Comparison of ENCODE assay signal across 1 cellular context in genomic region chr10:33193057-33193866, GRCh38.
TF ChIP-seq lines count a peak whose summit lies in the region.

No MANE protein-coding gene starts in this region.

TF ChIP-seq in HEK293, 187 proteins besides CTCF, POLR2A, EP300 and RAD21 (continued from another document):
- TF ChIP-seq ZNF791 (tag by site-specific recombination; IDR thresholded peaks at IDR 0.05) (no peak), IKZF3 (tag by site-specific recombination; IDR thresholded peaks at IDR 0.05) (peak; percentile 93), SP7 (tag by site-specific recombination; IDR thresholded peaks at IDR 0.05) (no peak; the same call in 1 of the 2 replicates), ZEB2 (tag by site-specific recombination; IDR thresholded peaks at IDR 0.05) (no peak), ZNF843 (tag by site-specific recombination; IDR thresholded peaks at IDR 0.05) (peak; percentile 35; the same call in 1 of the 2 replicates), ZNF211 (tag by site-specific recombination; IDR thresholded peaks at IDR 0.05; ENCODE audit: low read depth) (no peak), KLF8 (tag by site-specific recombination; IDR thresholded peaks at IDR 0.05) (0 out of 2 replicates have a peak, but pooled peaks have one; percentile 12), ZSCAN18 (tag by site-specific recombination; IDR thresholded peaks at IDR 0.05) (no peak), ZBTB6 (tag by site-specific recombination; IDR thresholded peaks at IDR 0.05) (no peak)
